ENCODE assay signal across 8 cellular contexts in genomic region chr17:63698886-63699637, GRCh38. TPM values are rescaled to one million over a fixed set of nuclear protein-coding genes. Genes with fewer than 3 reads are reported as not detected.
DNase-seq lines count a peak whose midpoint lies in the region; ATAC-seq and TF ChIP-seq lines count a peak whose summit lies in the region.

No MANE protein-coding gene starts in this region.

- in situ Hi-C loops in Panc1 (cut with HindIII; ENCODE audit: low pct_unique_long_range_greater_than_20kb, low sequenced_read_pairs) = no loop called here

- POLR2A ChIA-PET in Panc1 (lab: Charles Lee) = no interaction called here

- WGBS in psoas muscle, 3 donors = 15 to 32% (median 17%) methylated on average over 18 to 45 of the region's 45 CpGs
- WGBS in aorta, 2 donors = 20 to 25% methylated on average over 43 to 45 of the region's 45 CpGs

- ATAC-seq in HG02610 (IDR thresholded peaks at IDR 0.05; ENCODE audit: unreplicated experiment) (peak; percentile 29), Panc1 (peak; percentile 31; the same call in 1 of the 2 replicates), Right ventricle myocardium superior (ENCODE audit: poor library complexity) (peak; percentile 26), psoas muscle (peak; percentile 9 to 34 (median 20)), aorta (ENCODE audit: low FRiP score) (peak; percentile 24), HG02973 (IDR thresholded peaks at IDR 0.05; ENCODE audit: unreplicated experiment) (no peak)

- TF ChIP-seq CTCF in GM06990 (IDR thresholded peaks at IDR 0.05; ENCODE audit: insufficient read depth, low read length, poor library complexity, severe bottlenecking) = no peak
- no peak for TF ChIP-seq CTCF in Panc1 (IDR thresholded peaks at IDR 0.05)
- TF ChIP-seq CTCF in psoas muscle (IDR thresholded peaks at IDR 0.05) = no peak

- intact Hi-C loops in Panc1 (cut with micrococcal nuclease; ENCODE audit: unreplicated experiment) = no loop called here
- intact Hi-C loops in Right ventricle myocardium superior (cut with DNase I) = no loop called here
- intact Hi-C loops in psoas muscle (cut with DNase I) = loop anchor here in 1 of 2 donors (5.0 kb wide), 1 partner anchor 138 kb away; no protein-coding TSS in a partner anchor
- intact Hi-C loops in aorta (cut with DNase I) = loop anchor here in 1 of 2 donors (5.0 kb wide), 1 partner anchor 77 kb away; the partner anchor contains the start of gene MAP3K3

- BruUV-seq in Panc1 (replicated peaks; lab: Mats Ljungman, UMichigan) = no TSS peak

- no peaks in the 10 kb centered on the region for H3K27me3 ChIP-seq in GM06990 (replicated peaks; ENCODE audit: control insufficient read depth, insufficient read depth, low read length)
- H3K27me3 ChIP-seq in Panc1 (ENCODE audit: control insufficient read depth, insufficient read depth, low read length) = no peaks in the 10 kb centered on the region
- H3K27me3 ChIP-seq in psoas muscle (ENCODE audit: insufficient read depth in 3 of 3, low read length in 2 of 3) = peaks cover 0 to 28% (median 0%) of the 10 kb centered on the region in 3 donors
- no peaks in the 10 kb centered on the region for H3K27me3 ChIP-seq in aorta (ENCODE audit: control insufficient read depth in 1 of 2, insufficient read depth in 2 of 2, low read length in 1 of 2)

- no peaks in the 10 kb centered on the region; the same call in 1 of the 2 replicates for H3K4me1 ChIP-seq in Panc1 (ENCODE audit: control insufficient read depth, insufficient read depth, low read length)
- peaks cover 23% of the 10 kb centered on the region for H3K4me1 ChIP-seq in psoas muscle
- H3K4me1 ChIP-seq in aorta (ENCODE audit: control insufficient read depth in 1 of 2, insufficient read depth in 2 of 2, low read length in 2 of 2) = no peaks in the 10 kb centered on the region

- DNase-seq in GM06990 (ENCODE audit: extremely low read depth, insufficient read length) (peak; percentile 90), Panc1 (ENCODE audit: low read depth, low spot score) (no peak), Right ventricle myocardium superior (peak; percentile 79), psoas muscle (peak; percentile 50 to 73), aorta (peak in 1 of 2 donors; percentile 83)
- peak; percentile 73 to 84 for DNase-seq in activated T-helper 1 cell treated with anti-CD3 and anti-CD28 coated beads, Interleukin-2, amount 50 U/mL, for 16 hours (ENCODE audit: low read depth in 1 of 2, low spot score in 1 of 2)

- CTCF ChIA-PET in Panc1 (lab: Charles Lee) = interaction anchor here (1.0 kb wide), 1 partner anchor 13 kb away, joined by 3 read pairs; no protein-coding TSS in a partner anchor

- H3K27ac ChIP-seq in Panc1 (ENCODE audit: low read length) = no peak overlapping the region
- H3K27ac ChIP-seq in psoas muscle = no peak overlapping the region
- H3K27ac ChIP-seq in aorta (ENCODE audit: low read depth in 1 of 2, low read length in 2 of 2) = peak overlapping the region in 1 of 2 donors; percentile 2

- H3K9me3 ChIP-seq in Panc1 (ENCODE audit: control insufficient read depth, insufficient read depth, low read depth, low read length) = no peaks in the 10 kb centered on the region
- no peaks in the 10 kb centered on the region for H3K9me3 ChIP-seq in psoas muscle
- H3K9me3 ChIP-seq in aorta (ENCODE audit: control insufficient read depth, low read length) = no peaks in the 10 kb centered on the region

- H3K4me3 ChIP-seq in GM06990 (replicated peaks; ENCODE audit: low read depth, low read length) = peak overlapping the region; percentile 91
- H3K4me3 ChIP-seq in Panc1 (ENCODE audit: low read depth in 2 of 2, low read length in 2 of 2) = peak overlapping the region; percentile 35 to 51
- peak overlapping the region; percentile 67 for H3K4me3 ChIP-seq in psoas muscle
- peak overlapping the region in 1 of 2 donors; percentile 55 for H3K4me3 ChIP-seq in aorta (ENCODE audit: low read length in 2 of 2)

- H3K36me3 ChIP-seq in GM06990 (ENCODE audit: control insufficient read depth, insufficient read depth, low read length) = peaks cover 24% of the 10 kb centered on the region
- H3K36me3 ChIP-seq in Panc1 (ENCODE audit: control insufficient read depth, insufficient read depth, low read length) = no peaks in the 10 kb centered on the region
- H3K36me3 ChIP-seq in psoas muscle (ENCODE audit: insufficient read depth in 1 of 2, low read depth in 1 of 2) = peaks cover 0 to 30% of the 10 kb centered on the region in 2 donors
- H3K36me3 ChIP-seq in aorta (ENCODE audit: control insufficient read depth in 1 of 2, insufficient read depth in 2 of 2, low read length in 1 of 2) = no peaks in the 10 kb centered on the region

RNA-seq across cellular contexts. Expression of gene LIMD2, which starts 0.9 kb away (rescaled TPM):
- 15.3 TPM for total RNA-seq in Panc1 (2021; ENCODE audit: unreplicated experiment)
- polyA plus RNA-seq in Panc1 (2012; ENCODE audit: insufficient read length) = 27.5 TPM
- total RNA-seq in Right ventricle myocardium superior = 2.4 TPM
- 1 to 10 TPM; 2.1 to 4.4 (median 2.8) TPM for total RNA-seq in psoas muscle
- 1 to 10 TPM in 2 of 3 donors, under 1 TPM in 1; 0.95 to 2.7 (median 2.2) TPM for polyA plus RNA-seq in psoas muscle
- 10 to 100 TPM; 15.6 to 23.1 TPM for total RNA-seq in aorta
- 10 to 100 TPM; 20.8 to 23.1 TPM for polyA plus RNA-seq in aorta

RNA-seq across cellular contexts. Expression of gene STRADA, which starts 42.5 kb away (rescaled TPM):
- total RNA-seq in Panc1 (2021; ENCODE audit: unreplicated experiment) (26.0 TPM), Right ventricle myocardium superior (14.7 TPM), psoas muscle (10 to 100 TPM in 1 of 4 donors, 1 to 10 TPM in 3; 6.7 to 14.9 (median 8.3) TPM), aorta (10 to 100 TPM; 39.0 to 63.8 TPM)
- 23.7 TPM for polyA plus RNA-seq in Panc1 (2012; ENCODE audit: insufficient read length)
- polyA plus RNA-seq in psoas muscle (10 to 100 TPM in 2 of 3 donors, 1 to 10 TPM in 1; 8.8 to 14.6 (median 12.5) TPM), aorta (10 to 100 TPM; 10.8 to 43.0 TPM)
